ENCODE assay signal across 8 cellular contexts in genomic region chr5:151093476-151093889, GRCh38. TPM values are rescaled to one million over a fixed set of nuclear protein-coding genes. Genes with fewer than 3 reads are reported as not detected.
A peak's percentile ranks its signal among the peaks of the same experiment; 100 is the strongest.
DNase-seq lines count a peak whose midpoint lies in the region; ATAC-seq and TF ChIP-seq lines count a peak whose summit lies in the region.

No MANE protein-coding gene starts in this region.

- TF ChIP-seq CTCF in choroid plexus epithelial cell (conservative IDR thresholded peaks at IDR 0.05; ENCODE audit: low read depth, low read length), result peak; percentile 45

- H3K4me3 ChIP-seq in choroid plexus epithelial cell (ENCODE audit: low read depth, low read length), result no peak overlapping the region
- no peak overlapping the region for H3K4me3 ChIP-seq in naive thymus-derived CD4-positive, alpha-beta T cell (ENCODE audit: low read length)

- no peaks in the 10 kb centered on the region for H3K27me3 ChIP-seq in naive thymus-derived CD4-positive, alpha-beta T cell (ENCODE audit: control insufficient read depth in 2 of 2, insufficient read depth in 2 of 2, low read length in 2 of 2)

- H3K36me3 Mint-ChIP-seq in naive thymus-derived CD4-positive, alpha-beta T cell, result peaks cover 0 to 20% (median 0%) of the 10 kb centered on the region in 5 donors

- ATAC-seq in GM21576 (IDR thresholded peaks at IDR 0.05; ENCODE audit: unreplicated experiment), result peak; percentile 6
- peak; percentile 29 for ATAC-seq in naive thymus-derived CD4-positive, alpha-beta T cell
- ATAC-seq in HG02610 (IDR thresholded peaks at IDR 0.05; ENCODE audit: unreplicated experiment), result no peak

- H3K27ac ChIP-seq in naive thymus-derived CD4-positive, alpha-beta T cell (ENCODE audit: low read depth, low read length), result no peak overlapping the region

- H3K9me3 Mint-ChIP-seq in naive thymus-derived CD4-positive, alpha-beta T cell, result peaks cover 0 to 1% (median 0%) of the 10 kb centered on the region in 11 donors

- no peaks in the 10 kb centered on the region for H3K9me3 ChIP-seq in naive thymus-derived CD4-positive, alpha-beta T cell (ENCODE audit: control insufficient read depth in 2 of 3, low read length in 3 of 3)

- CTCF ChIA-PET in naive thymus-derived CD4-positive, alpha-beta T cell (lab: Charles Lee), result interaction anchor here (0.6 to 0.9 kb wide), 2 partner anchors 22 to 71 kb away, joined by 3 to 5 read pairs; no protein-coding TSS in a partner anchor

- peaks cover 31 to 45% of the 10 kb centered on the region in 2 donors for H3K4me1 ChIP-seq in naive thymus-derived CD4-positive, alpha-beta T cell (ENCODE audit: control insufficient read depth in 2 of 2, insufficient read depth in 2 of 2, low read length in 2 of 2)

- peaks cover 43 to 80% (median 65%) of the 10 kb centered on the region in 7 donors for H3K4me1 Mint-ChIP-seq in naive thymus-derived CD4-positive, alpha-beta T cell

- H3K36me3 ChIP-seq in naive thymus-derived CD4-positive, alpha-beta T cell (ENCODE audit: control insufficient read depth in 2 of 3, insufficient read depth in 3 of 3, low read length in 3 of 3), result no peaks in the 10 kb centered on the region

- H3K27me3 Mint-ChIP-seq in naive thymus-derived CD4-positive, alpha-beta T cell, result no peaks in the 10 kb centered on the region

- DNase-seq in Ammon's horn (ENCODE audit: low spot score) (peak; percentile 47), NOMO-1 treated with DMSO at 0.1 percent for 48 hours (lab: John Stamatoyannopoulos, UW; ENCODE audit: unreplicated experiment) (peak; percentile 71), choroid plexus epithelial cell (ENCODE audit: low read depth) (peak; percentile 95), SHP77 (lab: John Stamatoyannopoulos, UW) (no peak), DMS 273 (lab: John Stamatoyannopoulos, UW; ENCODE audit: unreplicated experiment) (no peak)
- DNase-seq in naive thymus-derived CD4-positive, alpha-beta T cell, result no peak

- H3K27ac Mint-ChIP-seq in naive thymus-derived CD4-positive, alpha-beta T cell, result peak overlapping the region; percentile 38 to 90 (median 84)

- POLR2A ChIA-PET in naive thymus-derived CD4-positive, alpha-beta T cell (lab: Charles Lee), result interaction anchor here (0.7 to 2.1 kb wide), 6 partner anchors 10 to 91 kb away, joined by 3 to 9 read pairs (median 4); partner anchors contain the start of gene TNIP1

- intact Hi-C loops in naive thymus-derived CD4-positive, alpha-beta T cell (cut with micrococcal nuclease), result no loop called here

- H3K4me3 Mint-ChIP-seq in naive thymus-derived CD4-positive, alpha-beta T cell, result peak overlapping the region in 9 of 10 donors; percentile 7 to 73 (median 49)

RNA-seq across cellular contexts. Expression of gene TNIP1, which starts 12.6 kb away (rescaled TPM):
- total RNA-seq in naive thymus-derived CD4-positive, alpha-beta T cell, result 100 to 1,000 TPM; 124 to 234 (median 131) TPM
- polyA plus RNA-seq in naive thymus-derived CD4-positive, alpha-beta T cell, result 10 to 100 TPM; 28.9 to 45.2 TPM

Comparison
In these comparisons a context has a peak if more than half of its experiments do, and no peak if none do; other contexts are left out.
1. DNase-seq: peak in Ammon's horn (single experiment), NOMO-1 treated with DMSO at 0.1 percent for 48 hours (single experiment) and choroid plexus epithelial cell (single experiment); none in naive thymus-derived CD4-positive, alpha-beta T cell (0 of 9), SHP77 (0 of 2) and DMS 273 (single experiment).